13 cellular contexts compared by ENCODE assay signal in the genomic region with DNA sequence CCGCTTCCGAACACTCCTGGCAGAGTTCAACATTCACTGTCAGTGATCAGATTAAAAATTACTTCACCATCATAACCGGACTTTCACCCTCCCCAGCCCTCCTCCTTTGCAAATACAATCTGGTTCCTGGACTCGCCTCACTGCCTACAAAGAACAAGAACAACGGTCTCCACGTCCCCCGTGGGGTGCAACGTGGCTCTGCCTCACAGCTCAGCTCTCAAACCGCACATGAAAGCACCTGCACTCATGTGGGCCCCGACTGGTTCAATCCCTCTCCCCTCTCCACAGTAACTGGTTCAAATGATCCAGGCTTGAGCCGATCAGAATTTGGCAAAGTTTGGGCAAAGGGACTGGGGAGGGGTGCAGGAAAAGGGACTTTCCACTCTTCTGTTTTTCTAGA. TPM values are rescaled to one million over a fixed set of nuclear protein-coding genes. Genes with fewer than 3 reads are reported as not detected.
DNase-seq lines count a peak whose midpoint lies in the region; ATAC-seq and TF ChIP-seq lines count a peak whose summit lies in the region.
"Had no signal": no experiment of that assay in that cellular context is flagged by ENCODE, and none has a peak within 500 bp of the region (broad histone marks: within the 10 kb centered on the region; RNA-seq: fewer than 3 reads in every experiment).

No MANE protein-coding gene starts in this region.

- no peaks in the 10 kb centered on the region for H4K20me1 ChIP-seq in DOHH2 (ENCODE audit: control insufficient read depth, insufficient read depth, low read depth, low read length)
- no peaks in the 10 kb centered on the region for H4K20me1 ChIP-seq in SK-N-SH (ENCODE audit: insufficient read depth)

- H3K4me1 ChIP-seq in DOHH2 (ENCODE audit: control insufficient read depth, low read length) (peaks cover 45% of the 10 kb centered on the region), SK-N-SH (ENCODE audit: control insufficient read depth in 1 of 2, insufficient read depth in 2 of 2, low read depth in 1 of 2, low read length in 1 of 2) (no peaks in the 10 kb centered on the region; a peak in 1 of 4 replicates)

- CTCF ChIA-PET in SK-N-SH (lab: Yijun Ruan, JAX), result interaction anchor here (0.6 to 5.0 kb wide), 3 partner anchors 23 to 90 kb away, joined by 3 to 17 read pairs (median 3); no protein-coding TSS in a partner anchor

- H3K9me3 ChIP-seq in DOHH2 (ENCODE audit: control insufficient read depth, insufficient read depth, low read length) (no peaks in the 10 kb centered on the region), SK-N-SH (no peaks in the 10 kb centered on the region)

- ATAC-seq in left ventricle myocardium superior (peak; percentile 71), sciatic nerve (peak; percentile 78), HG02840 (IDR thresholded peaks at IDR 0.05; ENCODE audit: low FRiP score, unreplicated experiment) (no peak)
- ATAC-seq: activated T-cell treated with anti-CD3 and anti-CD28 coated beads, Interleukin-2, amount 50 U/mL, for 72 hours had no signal

- POLR2A ChIA-PET in SK-N-SH (lab: Yijun Ruan, JAX), result no interaction called here

- TF ChIP-seq EP300 in SK-N-SH (IDR thresholded peaks at IDR 0.05; ENCODE audit: borderline replicate concordance in 1 of 2, low read depth in 1 of 2, low read length in 1 of 2), result no peak

- H3K9me2 ChIP-seq in DOHH2 (replicated peaks; ENCODE audit: control insufficient read depth, low read length) (no peaks in the 10 kb centered on the region), SK-N-SH (no peaks in the 10 kb centered on the region)

- no peak overlapping the region for H2AFZ ChIP-seq in SK-N-SH (ENCODE audit: low read depth)

- peak overlapping the region; percentile 90 for H3K27ac ChIP-seq in DOHH2 (ENCODE audit: low read depth, low read length)
- no peak overlapping the region for H3K27ac ChIP-seq in SK-N-SH (ENCODE audit: low read depth in 2 of 2, low read length in 1 of 2)

- 85% methylated on average over 11 of the region's 11 CpGs for WGBS in SK-N-SH (ENCODE audit: low lambda C conversion rate)

- peaks cover 90% of the 10 kb centered on the region for H3K36me3 ChIP-seq in DOHH2 (ENCODE audit: control insufficient read depth, low read length)
- H3K36me3 ChIP-seq in SK-N-SH (replicated peaks in 1 of 2; ENCODE audit: control insufficient read depth in 1 of 2, insufficient read depth in 2 of 2, low read length in 1 of 2), result peaks cover 0 to 28% of the 10 kb centered on the region in 2 experiments

- H3K4me3 ChIP-seq in DOHH2 (ENCODE audit: low read length) (peak overlapping the region; percentile 42), SK-N-SH (ENCODE audit: low read depth in 2 of 2, low read length in 1 of 2) (no peak overlapping the region)

- H3K4me2 ChIP-seq in DOHH2 (ENCODE audit: low read length), result peak overlapping the region; percentile 69
- no peak overlapping the region for H3K4me2 ChIP-seq in SK-N-SH

- H3K9ac ChIP-seq in SK-N-SH, result no peak overlapping the region

- no peaks in the 10 kb centered on the region for H3K27me3 ChIP-seq in DOHH2 (ENCODE audit: control insufficient read depth, low read length)
- H3K27me3 ChIP-seq in SK-N-SH (ENCODE audit: insufficient read depth), result no peaks in the 10 kb centered on the region

- peaks cover 51% of the 10 kb centered on the region for H3K79me2 ChIP-seq in DOHH2 (ENCODE audit: control insufficient read depth, low read length)
- no peaks in the 10 kb centered on the region for H3K79me2 ChIP-seq in SK-N-SH (ENCODE audit: insufficient read depth)

- peaks cover 25% of the 10 kb centered on the region for H3F3A ChIP-seq in DOHH2 (ENCODE audit: control insufficient read depth, insufficient read depth)
- H3F3A ChIP-seq in SK-N-SH (replicated peaks; ENCODE audit: insufficient read depth), result no peaks in the 10 kb centered on the region

- intact Hi-C loops in left ventricle myocardium superior (cut with micrococcal nuclease) (no loop called here), sciatic nerve (cut with DNase I) (no loop called here), posterior cingulate gyrus (cut with DNase I) (no loop called here)

- DNase-seq in NCI-H69 (lab: John Stamatoyannopoulos, UW) (peak; percentile 26), left ventricle myocardium superior (no peak), sciatic nerve (ENCODE audit: low spot score) (no peak), SK-N-SH (no peak), posterior cingulate gyrus (no peak)
- no peak for DNase-seq in activated CD8-positive, alpha-beta memory T cell treated with anti-CD3 and anti-CD28 coated beads for 24 hours
- DNase-seq: activated T-cell treated with anti-CD3 and anti-CD28 coated beads, Interleukin-2, amount 50 U/mL, for 72 hours; HCEC 1CT; NCI-H2029 treated with DMSO at 0.1 percent for 48 hours; nucleus accumbens; stimulated activated CD4-positive, alpha-beta T cell treated with anti-CD3 and anti-CD28 coated beads, Interleukin-4, amount 100 ng/mL, for 24 hours had no signal

- TF ChIP-seq CTCF in DOHH2 (IDR thresholded peaks at IDR 0.05; ENCODE audit: low read depth, low read length, poor library complexity, severe bottlenecking), result no peak
- TF ChIP-seq CTCF in SK-N-SH (IDR thresholded peaks at IDR 0.05), result no peak

- TF ChIP-seq RAD21 in SK-N-SH (IDR thresholded peaks at IDR 0.05; ENCODE audit: low read length), result no peak

TF ChIP-seq in SK-N-SH, 30 proteins besides CTCF, POLR2A, EP300 and RAD21:
- no peak for TF ChIP-seq MEF2A (IDR thresholded peaks at IDR 0.05; ENCODE audit: borderline replicate concordance, low read depth)
- no peak for TF ChIP-seq NRF1 (IDR thresholded peaks at IDR 0.05; ENCODE audit: low read depth, low read length)
- no peak for TF ChIP-seq FOSL2 (IDR thresholded peaks at IDR 0.05; ENCODE audit: borderline replicate concordance, low read depth)
- TF ChIP-seq GABPA (IDR thresholded peaks at IDR 0.05; ENCODE audit: low read depth), result no peak
- TF ChIP-seq, protein P1, sequence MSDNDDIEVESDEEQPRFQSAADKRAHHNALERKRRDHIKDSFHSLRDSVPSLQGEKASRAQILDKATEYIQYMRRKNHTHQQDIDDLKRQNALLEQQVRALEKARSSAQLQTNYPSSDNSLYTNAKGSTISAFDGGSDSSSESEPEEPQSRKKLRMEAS (IDR thresholded peaks at IDR 0.05; ENCODE audit: low read depth), result no peak
- TF ChIP-seq, protein P2, sequence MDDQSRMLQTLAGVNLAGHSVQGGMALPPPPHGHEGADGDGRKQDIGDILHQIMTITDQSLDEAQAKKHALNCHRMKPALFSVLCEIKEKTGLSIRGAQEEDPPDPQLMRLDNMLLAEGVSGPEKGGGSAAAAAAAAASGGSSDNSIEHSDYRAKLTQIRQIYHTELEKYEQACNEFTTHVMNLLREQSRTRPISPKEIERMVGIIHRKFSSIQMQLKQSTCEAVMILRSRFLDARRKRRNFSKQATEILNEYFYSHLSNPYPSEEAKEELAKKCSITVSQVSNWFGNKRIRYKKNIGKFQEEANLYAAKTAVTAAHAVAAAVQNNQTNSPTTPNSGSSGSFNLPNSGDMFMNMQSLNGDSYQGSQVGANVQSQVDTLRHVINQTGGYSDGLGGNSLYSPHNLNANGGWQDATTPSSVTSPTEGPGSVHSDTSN (IDR thresholded peaks at IDR 0.05), result no peak
- no peak for TF ChIP-seq EZH2phosphoT487 (IDR thresholded peaks at IDR 0.05; ENCODE audit: borderline replicate concordance, low read depth)
- no peak for TF ChIP-seq RCOR1 (IDR thresholded peaks at IDR 0.05; ENCODE audit: low read length)
- TF ChIP-seq GATA2 (CRISPR knock-in tag; IDR thresholded peaks at IDR 0.05), result no peak
- TF ChIP-seq, protein P3, sequence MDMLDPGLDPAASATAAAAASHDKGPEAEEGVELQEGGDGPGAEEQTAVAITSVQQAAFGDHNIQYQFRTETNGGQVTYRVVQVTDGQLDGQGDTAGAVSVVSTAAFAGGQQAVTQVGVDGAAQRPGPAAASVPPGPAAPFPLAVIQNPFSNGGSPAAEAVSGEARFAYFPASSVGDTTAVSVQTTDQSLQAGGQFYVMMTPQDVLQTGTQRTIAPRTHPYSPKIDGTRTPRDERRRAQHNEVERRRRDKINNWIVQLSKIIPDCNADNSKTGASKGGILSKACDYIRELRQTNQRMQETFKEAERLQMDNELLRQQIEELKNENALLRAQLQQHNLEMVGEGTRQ (IDR thresholded peaks at IDR 0.05; ENCODE audit: borderline replicate concordance, low read depth, low read length), result no peak
- no peak for TF ChIP-seq RXRA (IDR thresholded peaks at IDR 0.05; ENCODE audit: borderline replicate concordance, low read depth)
- TF ChIP-seq, protein P4, sequence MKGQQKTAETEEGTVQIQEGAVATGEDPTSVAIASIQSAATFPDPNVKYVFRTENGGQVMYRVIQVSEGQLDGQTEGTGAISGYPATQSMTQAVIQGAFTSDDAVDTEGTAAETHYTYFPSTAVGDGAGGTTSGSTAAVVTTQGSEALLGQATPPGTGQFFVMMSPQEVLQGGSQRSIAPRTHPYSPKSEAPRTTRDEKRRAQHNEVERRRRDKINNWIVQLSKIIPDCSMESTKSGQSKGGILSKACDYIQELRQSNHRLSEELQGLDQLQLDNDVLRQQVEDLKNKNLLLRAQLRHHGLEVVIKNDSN (IDR thresholded peaks at IDR 0.05; ENCODE audit: borderline replicate concordance, low read depth), result no peak
- TF ChIP-seq TCF12 (IDR thresholded peaks at IDR 0.05), result no peak
- TF ChIP-seq YY1 (IDR thresholded peaks at IDR 0.05; ENCODE audit: low read depth), result no peak
TF ChIP-seq in SK-N-SH: peak in this region for 0.

RNA-seq across cellular contexts. Expression of a gene that starts 21.0 kb away (rescaled TPM):
- total RNA-seq in left ventricle myocardium superior (16.4 TPM), sciatic nerve (18.9 TPM)
- 9.2 TPM in 2 replicates for polyA plus RNA-seq in SK-N-SH (2012; rRNA removed)
- polyA plus RNA-seq in SK-N-SH (2012; cell fraction: cytosol; rRNA removed), result 5.4 and 8.3 TPM in 2 replicates
- 8.1 and 8.3 TPM in 2 replicates for polyA plus RNA-seq in SK-N-SH (2012; cell fraction: nucleus; rRNA removed)

RNA-seq across cellular contexts. Expression of a gene that starts 39.3 kb away (rescaled TPM):
- total RNA-seq in left ventricle myocardium superior (33.6 TPM), sciatic nerve (77.3 TPM)
- polyA plus RNA-seq in SK-N-SH (2012; rRNA removed), result 21.2 and 29.8 TPM in 2 replicates
- 21.2 and 22.7 TPM in 2 replicates for polyA plus RNA-seq in SK-N-SH (2012; cell fraction: cytosol; rRNA removed)
- polyA plus RNA-seq in SK-N-SH (2012; cell fraction: nucleus; rRNA removed), result 36.6 and 74.1 TPM in 2 replicates
